In genomic region chr2:29725610-29726009, GRCh38 we compare ENCODE assay signal across 20 cellular contexts.
DNase-seq lines count a peak whose midpoint lies in the region; ATAC-seq, FAIRE-seq and TF ChIP-seq lines count a peak whose summit lies in the region.
"Had no signal": no experiment of that assay in that cellular context is flagged by ENCODE, and none has a peak within 500 bp of the region (broad histone marks: within the 10 kb centered on the region; RNA-seq: fewer than 3 reads in every experiment).

No MANE protein-coding gene starts in this region.

- H3K4me1 Mint-ChIP-seq in HFFc6 (ENCODE audit: low read depth), result no peaks in the 10 kb centered on the region

- intact Hi-C loops in gastrocnemius medialis (cut with DNase I; ENCODE audit: low total_unique reads), result no loop called here

- DNase-seq in DMS53 treated with DMSO at 0.1 percent for 48 hours (lab: John Stamatoyannopoulos, UW; ENCODE audit: unreplicated experiment), result peak; percentile 18
- peak; percentile 7 for DNase-seq in small intestine
- DNase-seq in gastrocnemius medialis, result no peak
- DNase-seq in HFFc6, result no peak
- no peak for DNase-seq in activated naive CD4-positive, alpha-beta T cell treated with anti-CD3 and anti-CD28 coated beads, Interleukin-2, amount 50 U/mL, for 16 hours
- DNase-seq: AML-193; BE2C; CD4-positive, alpha-beta T cell; CD8-positive, alpha-beta memory T cell; DMS 273 treated with DMSO at 0.1 percent for 48 hours; DND-41; GOT3 had no signal

- in situ Hi-C loops in gastrocnemius medialis (cut with MboI; ENCODE audit: low sequenced_read_pairs in 4 of 4), result no loop called here

- no peak for ATAC-seq in gastrocnemius medialis

- TF ChIP-seq POLR2A in gastrocnemius medialis (IDR thresholded peaks at IDR 0.05), result no peak

- H3K4me3 Mint-ChIP-seq in HFFc6, result no peak overlapping the region
- H3K4me3 Mint-ChIP-seq: CD14-positive monocyte; CD4-positive, alpha-beta T cell; CD8-positive, alpha-beta memory T cell had no signal

- no peaks in the 10 kb centered on the region for H3K4me1 ChIP-seq in small intestine (ENCODE audit: control insufficient read depth in 2 of 2, insufficient read depth in 1 of 2, low read depth in 1 of 2, low read length in 1 of 2)
- no peaks in the 10 kb centered on the region for H3K4me1 ChIP-seq in gastrocnemius medialis
- H3K4me1 ChIP-seq: BE2C, HAP-1 had no signal

- H3K27ac Mint-ChIP-seq in HFFc6, result no peak overlapping the region
- H3K27ac Mint-ChIP-seq: CD14-positive monocyte; CD4-positive, alpha-beta T cell had no signal

- no peaks in the 10 kb centered on the region for H3K27me3 ChIP-seq in small intestine (ENCODE audit: control insufficient read depth in 2 of 2, insufficient read depth in 2 of 2, low read length in 2 of 2)
- no peaks in the 10 kb centered on the region for H3K27me3 ChIP-seq in gastrocnemius medialis
- H3K27me3 ChIP-seq: BE2C; BLaER1 treated with 17β-estradiol and CSF1 and Interleukin-3, amounts not matched to agents 10 nM and 100 nM had no signal

- TF ChIP-seq CTCF in VCaP (conservative IDR thresholded peaks at IDR 0.05) (no peak), gastrocnemius medialis (IDR thresholded peaks at IDR 0.05 in 4 of 5, conservative IDR thresholded peaks at IDR 0.05 in 1 of 5) (no peak), HFFc6 (IDR thresholded peaks at IDR 0.05) (no peak)

- H3K27me3 Mint-ChIP-seq in HFFc6 (ENCODE audit: insufficient read depth), result peaks cover 17% of the 10 kb centered on the region

- H3K36me3 ChIP-seq in small intestine (ENCODE audit: control insufficient read depth in 2 of 2, insufficient read depth in 2 of 2, low read length in 2 of 2) (no peaks in the 10 kb centered on the region), gastrocnemius medialis (no peaks in the 10 kb centered on the region)
- H3K36me3 ChIP-seq: BE2C; BLaER1 treated with 17β-estradiol and CSF1 and Interleukin-3, amounts not matched to agents 10 nM and 100 nM; HAP-1 had no signal

- no peaks in the 10 kb centered on the region for H3K36me3 Mint-ChIP-seq in HFFc6 (ENCODE audit: low read depth)
- H3K36me3 Mint-ChIP-seq: CD14-positive monocyte had no signal

- no peak for FAIRE-seq in small intestine (lab: Jason Lieb, UNC)
- FAIRE-seq: D721Med, G401.6, GM12892, H54 had no signal

- WGBS in small intestine, 3 donors, result 48 to 55% (median 50%) methylated on average over 2 of the region's 2 CpGs

- H3K4me3 ChIP-seq in small intestine (ENCODE audit: low read depth in 1 of 2, low read length in 2 of 2) (no peak overlapping the region), gastrocnemius medialis (no peak overlapping the region)
- H3K4me3 ChIP-seq: BLaER1 treated with 17β-estradiol and CSF1 and Interleukin-3, amounts not matched to agents 10 nM and 100 nM; HAP-1 had no signal

- H3K27ac ChIP-seq in VCaP (peak overlapping the region; percentile 84), small intestine (ENCODE audit: low read depth in 1 of 2, low read length in 1 of 2) (no peak overlapping the region), gastrocnemius medialis (no peak overlapping the region)
- H3K27ac ChIP-seq: BLaER1 treated with 17β-estradiol and CSF1 and Interleukin-3, amounts not matched to agents 10 nM and 100 nM had no signal

- H3K9me3 ChIP-seq in small intestine (ENCODE audit: control insufficient read depth, low read depth) (no peaks in the 10 kb centered on the region), gastrocnemius medialis (no peaks in the 10 kb centered on the region)
- H3K9me3 ChIP-seq: BE2C; BLaER1 treated with 17β-estradiol and CSF1 and Interleukin-3, amounts not matched to agents 10 nM and 100 nM; HAP-1 had no signal

- H3K9me3 Mint-ChIP-seq in HFFc6, result peaks cover 3% of the 10 kb centered on the region; the same call in 1 of the 2 replicates
- H3K9me3 Mint-ChIP-seq: CD14-positive monocyte; CD4-positive, alpha-beta T cell; CD8-positive, alpha-beta memory T cell had no signal

Comparison
In these comparisons a context has a peak if more than half of its experiments do, and no peak if none do; other contexts are left out.
1. DNase-seq: peak in DMS53 treated with DMSO at 0.1 percent for 48 hours (single experiment) and small intestine (single experiment); none in gastrocnemius medialis (0 of 2), HFFc6 (single experiment) and activated naive CD4-positive, alpha-beta T cell treated with anti-CD3 and anti-CD28 coated beads, Interleukin-2, amount 50 U/mL, for 16 hours (single experiment).